ENCODE assay signal across 1 cellular context in genomic region chr3:13177641-13178040, GRCh38.
TF ChIP-seq lines count a peak whose summit lies in the region.

No MANE protein-coding gene starts in this region.

TF ChIP-seq in WTC11, 78 proteins besides CTCF, POLR2A, EP300 and RAD21:
- TF ChIP-seq, protein P1, sequence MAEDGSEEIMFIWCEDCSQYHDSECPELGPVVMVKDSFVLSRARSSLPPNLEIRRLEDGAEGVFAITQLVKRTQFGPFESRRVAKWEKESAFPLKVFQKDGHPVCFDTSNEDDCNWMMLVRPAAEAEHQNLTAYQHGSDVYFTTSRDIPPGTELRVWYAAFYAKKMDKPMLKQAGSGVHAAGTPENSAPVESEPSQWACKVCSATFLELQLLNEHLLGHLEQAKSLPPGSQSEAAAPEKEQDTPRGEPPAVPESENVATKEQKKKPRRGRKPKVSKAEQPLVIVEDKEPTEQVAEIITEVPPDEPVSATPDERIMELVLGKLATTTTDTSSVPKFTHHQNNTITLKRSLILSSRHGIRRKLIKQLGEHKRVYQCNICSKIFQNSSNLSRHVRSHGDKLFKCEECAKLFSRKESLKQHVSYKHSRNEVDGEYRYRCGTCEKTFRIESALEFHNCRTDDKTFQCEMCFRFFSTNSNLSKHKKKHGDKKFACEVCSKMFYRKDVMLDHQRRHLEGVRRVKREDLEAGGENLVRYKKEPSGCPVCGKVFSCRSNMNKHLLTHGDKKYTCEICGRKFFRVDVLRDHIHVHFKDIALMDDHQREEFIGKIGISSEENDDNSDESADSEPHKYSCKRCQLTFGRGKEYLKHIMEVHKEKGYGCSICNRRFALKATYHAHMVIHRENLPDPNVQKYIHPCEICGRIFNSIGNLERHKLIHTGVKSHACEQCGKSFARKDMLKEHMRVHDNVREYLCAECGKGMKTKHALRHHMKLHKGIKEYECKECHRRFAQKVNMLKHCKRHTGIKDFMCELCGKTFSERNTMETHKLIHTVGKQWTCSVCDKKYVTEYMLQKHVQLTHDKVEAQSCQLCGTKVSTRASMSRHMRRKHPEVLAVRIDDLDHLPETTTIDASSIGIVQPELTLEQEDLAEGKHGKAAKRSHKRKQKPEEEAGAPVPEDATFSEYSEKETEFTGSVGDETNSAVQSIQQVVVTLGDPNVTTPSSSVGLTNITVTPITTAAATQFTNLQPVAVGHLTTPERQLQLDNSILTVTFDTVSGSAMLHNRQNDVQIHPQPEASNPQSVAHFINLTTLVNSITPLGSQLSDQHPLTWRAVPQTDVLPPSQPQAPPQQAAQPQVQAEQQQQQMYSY (CRISPR knock-in tag; IDR thresholded peaks at IDR 0.05), result no peak
- TF ChIP-seq, protein P2, sequence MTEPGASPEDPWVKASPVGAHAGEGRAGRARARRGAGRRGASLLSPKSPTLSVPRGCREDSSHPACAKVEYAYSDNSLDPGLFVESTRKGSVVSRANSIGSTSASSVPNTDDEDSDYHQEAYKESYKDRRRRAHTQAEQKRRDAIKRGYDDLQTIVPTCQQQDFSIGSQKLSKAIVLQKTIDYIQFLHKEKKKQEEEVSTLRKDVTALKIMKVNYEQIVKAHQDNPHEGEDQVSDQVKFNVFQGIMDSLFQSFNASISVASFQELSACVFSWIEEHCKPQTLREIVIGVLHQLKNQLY (CRISPR knock-in tag; IDR thresholded peaks at IDR 0.05), result no peak
- TF ChIP-seq, protein P3, sequence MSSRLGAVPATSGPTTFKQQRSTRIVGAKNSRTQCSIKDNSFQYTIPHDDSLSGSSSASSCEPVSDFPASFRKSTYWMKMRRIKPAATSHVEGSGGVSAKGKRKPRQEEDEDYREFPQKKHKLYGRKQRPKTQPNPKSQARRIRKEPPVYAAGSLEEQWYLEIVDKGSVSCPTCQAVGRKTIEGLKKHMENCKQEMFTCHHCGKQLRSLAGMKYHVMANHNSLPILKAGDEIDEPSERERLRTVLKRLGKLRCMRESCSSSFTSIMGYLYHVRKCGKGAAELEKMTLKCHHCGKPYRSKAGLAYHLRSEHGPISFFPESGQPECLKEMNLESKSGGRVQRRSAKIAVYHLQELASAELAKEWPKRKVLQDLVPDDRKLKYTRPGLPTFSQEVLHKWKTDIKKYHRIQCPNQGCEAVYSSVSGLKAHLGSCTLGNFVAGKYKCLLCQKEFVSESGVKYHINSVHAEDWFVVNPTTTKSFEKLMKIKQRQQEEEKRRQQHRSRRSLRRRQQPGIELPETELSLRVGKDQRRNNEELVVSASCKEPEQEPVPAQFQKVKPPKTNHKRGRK (CRISPR knock-in tag; IDR thresholded peaks at IDR 0.05; ENCODE audit: borderline replicate concordance), result no peak
- TF ChIP-seq EMX1 (CRISPR knock-in tag; IDR thresholded peaks at IDR 0.05), result no peak
- TF ChIP-seq MAX (CRISPR knock-in tag; IDR thresholded peaks at IDR 0.05), result no peak
- TF ChIP-seq ETV6 (CRISPR knock-in tag; IDR thresholded peaks at IDR 0.05), result no peak
- no peak for TF ChIP-seq SMAD3 (CRISPR knock-in tag; IDR thresholded peaks at IDR 0.05; ENCODE audit: borderline replicate concordance)
- no peak for TF ChIP-seq E2F1 (CRISPR knock-in tag; IDR thresholded peaks at IDR 0.05)
- no peak for TF ChIP-seq TCF7 (CRISPR knock-in tag; IDR thresholded peaks at IDR 0.05; ENCODE audit: low read depth)
- TF ChIP-seq JAZF1 (CRISPR knock-in tag; IDR thresholded peaks at IDR 0.05), result no peak
TF ChIP-seq in WTC11: peak in this region for 0.
